Comparison of ENCODE assay signal across 8 cellular contexts in the genomic region with DNA sequence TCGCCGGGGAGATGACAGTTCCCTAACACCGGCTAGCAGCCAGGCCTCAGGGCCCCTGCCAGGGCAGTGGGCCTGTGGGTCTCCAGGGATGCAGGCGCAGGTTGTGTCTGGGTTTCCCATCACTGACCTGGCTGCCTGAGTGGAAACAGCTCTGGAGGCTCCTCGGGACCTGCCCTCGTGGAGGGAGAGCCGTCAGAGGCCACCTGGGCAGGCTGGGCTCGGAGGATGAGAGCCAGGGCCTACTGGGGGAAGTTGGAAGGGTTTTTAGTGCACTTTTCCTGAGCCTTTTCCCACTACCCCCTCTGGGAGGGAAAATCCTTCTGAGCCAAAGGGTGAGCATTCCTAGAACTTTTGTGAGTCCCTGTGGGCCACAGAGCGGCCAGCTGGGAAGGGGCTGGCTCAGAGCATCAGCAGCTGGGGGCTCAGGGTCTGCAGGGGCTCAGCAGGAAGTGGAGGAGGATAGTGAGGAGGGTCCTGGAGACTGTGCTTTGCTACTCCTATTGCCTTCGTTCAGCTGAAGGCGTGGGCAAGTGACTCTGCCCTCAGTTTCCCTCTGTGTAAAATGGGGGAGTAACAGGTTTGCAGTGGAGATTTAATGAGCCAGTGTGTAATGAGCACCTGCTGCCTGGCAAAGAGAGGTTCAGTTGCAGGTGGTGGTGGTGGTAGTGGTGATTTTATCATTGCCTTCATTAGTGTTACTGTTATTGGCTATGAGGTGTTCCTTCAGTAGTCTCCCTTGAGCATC. TPM values are rescaled to one million over a fixed set of nuclear protein-coding genes. Genes with fewer than 3 reads are reported as not detected.
DNase-seq lines count a peak whose midpoint lies in the region; TF ChIP-seq lines count a peak whose summit lies in the region.

No MANE protein-coding gene starts in this region.

- no peaks in the 10 kb centered on the region for H3K9me3 ChIP-seq in prostate gland

- no peak for TF ChIP-seq CTCF in prostate gland (IDR thresholded peaks at IDR 0.05)
- no peak for TF ChIP-seq CTCF in GM13977 (IDR thresholded peaks at IDR 0.05; ENCODE audit: extremely low read depth, insufficient read depth, missing control alignments)

- H3K36me3 ChIP-seq in prostate gland = no peaks in the 10 kb centered on the region

- DNase-seq in SK-N-DZ (ENCODE audit: low spot score) (peak; percentile 52), fibroblast of peridontal ligament (ENCODE audit: extremely low read depth) (peak; percentile 36), prostate gland (ENCODE audit: low spot score) (no peak), GM13977 (ENCODE audit: low spot score) (no peak), NCI-H1105 (lab: John Stamatoyannopoulos, UW) (no peak)
- DNase-seq in stimulated activated CD4-positive, alpha-beta T cell treated with anti-CD3 and anti-CD28 coated beads, Interleukin-2, amount 100 ng/mL, for 24 hours = no peak
- no peak for DNase-seq in stimulated activated naive CD4-positive, alpha-beta T cell (lab: John Stamatoyannopoulos, UW)

- H3K27ac ChIP-seq in prostate gland = peak overlapping the region; percentile 67 to 69

- intact Hi-C loops in prostate gland (cut with DNase I) = loop anchor here (5.0 kb wide), 1 partner anchor 45 kb away; no protein-coding TSS in a partner anchor

- H3K4me3 ChIP-seq in GM08714 (ENCODE audit: low read length) (peak overlapping the region; percentile 86), prostate gland (peak overlapping the region; percentile 84 to 93)

- TF ChIP-seq POLR2A in prostate gland (IDR thresholded peaks at IDR 0.05) = no peak

- peaks cover 5% of the 10 kb centered on the region for H3K4me1 ChIP-seq in prostate gland (replicated peaks)

- no peaks in the 10 kb centered on the region for H3K27me3 ChIP-seq in prostate gland (replicated peaks; ENCODE audit: insufficient read depth)

- WGBS in prostate gland = 77% methylated on average over 11 of the region's 11 CpGs

- in situ Hi-C loops in GM13977 (cut with MboI; ENCODE audit: low pct_unique_long_range_greater_than_20kb, low sequenced_read_pairs, unreplicated experiment) = no loop called here

RNA-seq across cellular contexts. Expression of a gene that starts 1.8 kb away (rescaled TPM):
- polyA plus RNA-seq in SK-N-DZ (2014; cell fraction: cytosol; rRNA removed) = 2.7 and 4.7 TPM in 2 replicates
- 1.7 and 2.3 TPM in 2 replicates for polyA plus RNA-seq in SK-N-DZ (2014; cell fraction: nucleus; rRNA removed)
- total RNA-seq in prostate gland = 10 to 100 TPM; 13.3 to 34.8 TPM

RNA-seq across cellular contexts. Expression of a gene that starts 38.6 kb away (rescaled TPM):
- 21.3 and 30.7 TPM in 2 replicates for polyA plus RNA-seq in SK-N-DZ (2014; cell fraction: cytosol; rRNA removed)
- 14.9 and 16.6 TPM in 2 replicates for polyA plus RNA-seq in SK-N-DZ (2014; cell fraction: nucleus; rRNA removed)
- total RNA-seq in prostate gland = 10 to 100 TPM; 11.5 to 29.9 TPM

Comparison
In these comparisons a context has a peak if more than half of its experiments do, and no peak if none do; other contexts are left out.
1. DNase-seq: peak in SK-N-DZ (single experiment) and fibroblast of peridontal ligament (single experiment); none in prostate gland (single experiment), stimulated activated CD4-positive, alpha-beta T cell treated with anti-CD3 and anti-CD28 coated beads, Interleukin-2, amount 100 ng/mL, for 24 hours (0 of 2), GM13977 (single experiment), NCI-H1105 (single experiment) and stimulated activated naive CD4-positive, alpha-beta T cell (0 of 6).